ENCODE assay signal across 19 cellular contexts in genomic region chr11:1510928-1511327, GRCh38.
"Had no signal": no experiment of that assay in that cellular context is flagged by ENCODE, and none has a peak within 500 bp of the region (broad histone marks: within the 10 kb centered on the region; RNA-seq: fewer than 3 reads in every experiment).

No MANE protein-coding gene starts in this region.

- H3K9me3 ChIP-seq: mucosa of descending colon, prostate gland, right lobe of liver, spleen, transverse colon had no signal

- DNase-seq: activated CD4-positive, alpha-beta memory T cell treated with anti-CD3 and anti-CD28 coated beads for 36 hours; activated naive CD4-positive, alpha-beta T cell; endodermal cell; erythroblast; hippocampal formation; natural killer cell; nucleus accumbens; spleen; stimulated activated CD4-positive, alpha-beta T cell treated with anti-CD3 and anti-CD28 coated beads, Interleukin-1b, Interleukin-23, amount 100 ng/mL, for 48 hours; stimulated activated naive B cell treated with anti-CD40 and anti-IgM and Interleukin-4, amounts not matched to agents 10 μg/mL and 1 μg/mL and 100 μg/mL, for 72 hours; substantia nigra; SW 1271; T-helper 9 cell; transverse colon had no signal

- H3K4me3 ChIP-seq: mucosa of descending colon, prostate gland, right lobe of liver, spleen, transverse colon had no signal

- H3K27me3 ChIP-seq: right lobe of liver, spleen, transverse colon had no signal

- ATAC-seq: mucosa of descending colon; natural killer cell; right lobe of liver; stimulated activated naive B cell treated with anti-CD40 and anti-IgM and Interleukin-4, amounts not matched to agents 10 μg/mL and 1 μg/mL and 100 μg/mL, for 72 hours had no signal

- H3K27ac Mint-ChIP-seq: activated CD4-positive, alpha-beta memory T cell treated with anti-CD3 and anti-CD28 coated beads for 36 hours; dendritic cell treated with granulocyte-macrophage colony-stimulating factor and Interleukin-4, amounts not matched to agents 40 ng/mL and 50 ng/mL, for 4 days; endodermal cell; stimulated activated naive B cell treated with anti-CD40 and anti-IgM and Interleukin-4, amounts not matched to agents 10 μg/mL and 1 μg/mL and 100 μg/mL, for 72 hours had no signal

- H3K36me3 ChIP-seq: prostate gland, right lobe of liver, transverse colon had no signal

- H3K27ac ChIP-seq: prostate gland, right lobe of liver, spleen, transverse colon had no signal

- H3K36me3 Mint-ChIP-seq: natural killer cell had no signal

- H3K27me3 Mint-ChIP-seq: activated CD4-positive, alpha-beta memory T cell treated with anti-CD3 and anti-CD28 coated beads for 36 hours; central memory CD8-positive, alpha-beta T cell; dendritic cell treated with granulocyte-macrophage colony-stimulating factor and Interleukin-4, amounts not matched to agents 40 ng/mL and 50 ng/mL, for 4 days; stimulated activated naive B cell treated with anti-CD40 and anti-IgM and Interleukin-4, amounts not matched to agents 10 μg/mL and 1 μg/mL and 100 μg/mL, for 72 hours had no signal

- H3K4me3 Mint-ChIP-seq: activated CD4-positive, alpha-beta memory T cell treated with anti-CD3 and anti-CD28 coated beads for 36 hours; central memory CD8-positive, alpha-beta T cell; dendritic cell treated with granulocyte-macrophage colony-stimulating factor and Interleukin-4, amounts not matched to agents 40 ng/mL and 50 ng/mL, for 4 days; endodermal cell; natural killer cell; stimulated activated naive B cell treated with anti-CD40 and anti-IgM and Interleukin-4, amounts not matched to agents 10 μg/mL and 1 μg/mL and 100 μg/mL, for 72 hours had no signal

- H3K9me3 Mint-ChIP-seq: activated CD4-positive, alpha-beta memory T cell treated with anti-CD3 and anti-CD28 coated beads for 36 hours; central memory CD8-positive, alpha-beta T cell; dendritic cell treated with granulocyte-macrophage colony-stimulating factor and Interleukin-4, amounts not matched to agents 40 ng/mL and 50 ng/mL, for 4 days; endodermal cell; natural killer cell; stimulated activated naive B cell treated with anti-CD40 and anti-IgM and Interleukin-4, amounts not matched to agents 10 μg/mL and 1 μg/mL and 100 μg/mL, for 72 hours had no signal
